In genomic region chr2:29568135-29568534, GRCh38 we compare ENCODE assay signal across 28 cellular contexts.
"Had no signal": no experiment of that assay in that cellular context is flagged by ENCODE, and none has a peak within 500 bp of the region (broad histone marks: within the 10 kb centered on the region; RNA-seq: fewer than 3 reads in every experiment).

No MANE protein-coding gene starts in this region.

- H3K4me1 Mint-ChIP-seq: immature natural killer cell; mesothelial cell of epicardium; neural progenitor cell; stimulated activated naive B cell treated with anti-CD40 and anti-IgM and Interleukin-4, amounts not matched to agents 10 μg/mL and 1 μg/mL and 100 μg/mL, for 72 hours had no signal

- DNase-seq: hypothalamus; immature natural killer cell; left ventricle myocardium inferior; mesendoderm; naive thymus-derived CD4-positive, alpha-beta T cell; occipital lobe; ovary; right cardiac atrium; stimulated activated CD4-positive, alpha-beta T cell treated with anti-CD3 and anti-CD28 coated beads, Interleukin-12 subunit alpha, Interleukin-12 subunit beta, amount 100 ng/mL, for 4 hours; stimulated activated CD4-positive, alpha-beta T cell treated with anti-CD3 and anti-CD28 coated beads, Interleukin-15, amount 100 ng/mL, for 24 hours; stimulated activated CD4-positive, alpha-beta T cell treated with anti-CD3 and anti-CD28 coated beads, Interleukin-2, amount 100 ng/mL, for 24 hours; stimulated activated CD4-positive, alpha-beta T cell treated with anti-CD3 and anti-CD28 coated beads, Interleukin-4, amount 100 ng/mL, for 1 hour; stimulated activated naive B cell treated with anti-CD40 and anti-IgM and Interleukin-4, amounts not matched to agents 10 μg/mL and 1 μg/mL and 100 μg/mL, for 72 hours; stimulated activated naive CD8-positive, alpha-beta T cell treated with anti-CD3 and anti-CD28 coated beads, Interleukin-15, Interleukin-2, amounts not matched to agents 100 U/mL and 50 U/mL, for 24 hours; stomach; testis; thyroid gland; transverse colon; upper lobe of left lung had no signal

- H3K36me3 ChIP-seq: left ventricle myocardium inferior, neural progenitor cell, neutrophil, ovary, stomach, thyroid gland, transverse colon, upper lobe of left lung, vagina had no signal

- H3K4me3 ChIP-seq: left ventricle myocardium inferior, lung, neural progenitor cell, ovary, skin epidermis, stomach, testis, thyroid gland, transverse colon, upper lobe of left lung, vagina had no signal

- H3K27ac ChIP-seq: left ventricle myocardium inferior, neural progenitor cell, neutrophil, ovary, skin epidermis, stomach, testis, thyroid gland, transverse colon, upper lobe of left lung, vagina had no signal

- H3K4me1 ChIP-seq: left ventricle myocardium inferior, neural progenitor cell, testis, thyroid gland, transverse colon, upper lobe of left lung, vagina had no signal

- H3K9me3 ChIP-seq: left ventricle myocardium inferior, neutrophil, ovary, stomach, testis, thyroid gland, transverse colon, upper lobe of left lung, vagina had no signal

- H3K4me2 ChIP-seq: neural progenitor cell had no signal

- H3K36me3 Mint-ChIP-seq: immature natural killer cell; mesothelial cell of epicardium; naive thymus-derived CD4-positive, alpha-beta T cell; natural killer cell treated with Interleukin-12 subunit alpha and Interleukin-12 subunit beta and Interleukin-15 and Interleukin-18, amount 100 ng/mL, for 72 hours; neural progenitor cell; stimulated activated naive B cell treated with anti-CD40 and anti-IgM and Interleukin-4, amounts not matched to agents 10 μg/mL and 1 μg/mL and 100 μg/mL, for 72 hours had no signal

- H3K4me3 Mint-ChIP-seq: immature natural killer cell; mesothelial cell of epicardium; naive thymus-derived CD4-positive, alpha-beta T cell; natural killer cell treated with Interleukin-12 subunit alpha and Interleukin-12 subunit beta and Interleukin-15 and Interleukin-18, amount 100 ng/mL, for 72 hours; neural progenitor cell; stimulated activated naive B cell treated with anti-CD40 and anti-IgM and Interleukin-4, amounts not matched to agents 10 μg/mL and 1 μg/mL and 100 μg/mL, for 72 hours had no signal

- H3K27me3 ChIP-seq: neural progenitor cell, neutrophil, ovary, stomach, testis, thyroid gland, transverse colon, upper lobe of left lung, vagina had no signal

- H2AFZ ChIP-seq: neural progenitor cell had no signal

- H3K9me3 Mint-ChIP-seq: immature natural killer cell; mesothelial cell of epicardium; naive thymus-derived CD4-positive, alpha-beta T cell; natural killer cell treated with Interleukin-12 subunit alpha and Interleukin-12 subunit beta and Interleukin-15 and Interleukin-18, amount 100 ng/mL, for 72 hours; neural progenitor cell; stimulated activated naive B cell treated with anti-CD40 and anti-IgM and Interleukin-4, amounts not matched to agents 10 μg/mL and 1 μg/mL and 100 μg/mL, for 72 hours had no signal

- H3K9ac ChIP-seq: neural progenitor cell had no signal

- FAIRE-seq: islet of Langerhans had no signal

- H3K27ac Mint-ChIP-seq: immature natural killer cell; mesothelial cell of epicardium; naive thymus-derived CD4-positive, alpha-beta T cell; natural killer cell treated with Interleukin-12 subunit alpha and Interleukin-12 subunit beta and Interleukin-15 and Interleukin-18, amount 100 ng/mL, for 72 hours; neural progenitor cell; progenitor cell of endocrine pancreas; stimulated activated naive B cell treated with anti-CD40 and anti-IgM and Interleukin-4, amounts not matched to agents 10 μg/mL and 1 μg/mL and 100 μg/mL, for 72 hours had no signal
